Comparison of ENCODE assay signal across 15 cellular contexts in genomic region chr5:62309107-62309506, GRCh38. TPM values are rescaled to one million over a fixed set of nuclear protein-coding genes. Genes with fewer than 3 reads are reported as not detected.
DNase-seq lines count a peak whose midpoint lies in the region; ATAC-seq and TF ChIP-seq lines count a peak whose summit lies in the region.
"Had no signal": no experiment of that assay in that cellular context is flagged by ENCODE, and none has a peak within 500 bp of the region (broad histone marks: within the 10 kb centered on the region; RNA-seq: fewer than 3 reads in every experiment).

No MANE protein-coding gene starts in this region.

- WGBS in spleen, 5 donors, result 65 to 83% (median 76%) methylated on average over 4 of the region's 4 CpGs
- WGBS in testis, 2 donors, result 82 to 86% methylated on average over 4 of the region's 4 CpGs

- H3K36me3 Mint-ChIP-seq in CD4-positive, CD25-positive, alpha-beta regulatory T cell, result peaks cover 16% of the 10 kb centered on the region
- H3K36me3 Mint-ChIP-seq in T-cell (peaks cover 24% of the 10 kb centered on the region), glutamatergic neuron (ENCODE audit: unreplicated experiment) (no peaks in the 10 kb centered on the region)

- no peak overlapping the region for H2AFZ ChIP-seq in DND-41 (ENCODE audit: low read depth, low read length)
- H2AFZ ChIP-seq: neural progenitor cell, PC-9 had no signal

- H4K20me1 ChIP-seq in DND-41 (ENCODE audit: insufficient read depth, low read length), result peaks cover 62% of the 10 kb centered on the region

- H3K9me3 ChIP-seq in CD4-positive, CD25-positive, alpha-beta regulatory T cell (ENCODE audit: control insufficient read depth in 2 of 2, low read length in 2 of 2), result no peaks in the 10 kb centered on the region
- H3K9me3 ChIP-seq in DND-41 (ENCODE audit: insufficient read depth, low read length, severe bottlenecking) (no peaks in the 10 kb centered on the region), spleen (no peaks in the 10 kb centered on the region), testis (no peaks in the 10 kb centered on the region)
- H3K9me3 ChIP-seq: suprapubic skin had no signal

- CTCF ChIA-PET in T-cell (lab: Charles Lee), result interaction anchor here (0.6 to 2.8 kb wide), 10 partner anchors 17 to 84 kb away, joined by 3 to 11 read pairs (median 6); no protein-coding TSS in a partner anchor

- H3K9ac ChIP-seq in DND-41 (ENCODE audit: low read depth, low read length), result no peak overlapping the region
- H3K9ac ChIP-seq: neural progenitor cell had no signal

- TF ChIP-seq CTCF in DND-41 (IDR thresholded peaks at IDR 0.05; ENCODE audit: borderline replicate concordance, extremely low read depth, low read length, poor library complexity, severe bottlenecking), result no peak
- no peak for TF ChIP-seq CTCF in glutamatergic neuron (IDR thresholded peaks at IDR 0.05; ENCODE audit: partially characterized antibody, unreplicated experiment)
- no peak for TF ChIP-seq CTCF in spleen (IDR thresholded peaks at IDR 0.05 in 8 of 11, conservative IDR thresholded peaks at IDR 0.05 in 3 of 11)
- no peak for TF ChIP-seq CTCF in testis (IDR thresholded peaks at IDR 0.05)

- no peaks in the 10 kb centered on the region for H3K27me3 Mint-ChIP-seq in CD4-positive, CD25-positive, alpha-beta regulatory T cell
- H3K27me3 Mint-ChIP-seq in T-cell, result no peaks in the 10 kb centered on the region
- peaks cover 8% of the 10 kb centered on the region for H3K27me3 Mint-ChIP-seq in glutamatergic neuron (ENCODE audit: unreplicated experiment)
- H3K27me3 Mint-ChIP-seq: dendritic cell treated with granulocyte-macrophage colony-stimulating factor and Interleukin-4, amounts not matched to agents 40 ng/mL and 50 ng/mL, for 4 days; memory B cell had no signal

- peak overlapping the region; percentile 91 for H3K4me3 ChIP-seq in CD4-positive, CD25-positive, alpha-beta regulatory T cell (ENCODE audit: low read depth, low read length)
- H3K4me3 ChIP-seq in DND-41 (ENCODE audit: low read depth in 1 of 2, low read length in 2 of 2) (no peak overlapping the region), spleen (no peak overlapping the region), testis (no peak overlapping the region)
- H3K4me3 ChIP-seq: neural progenitor cell, PC-9, suprapubic skin had no signal

- peak overlapping the region in 1 of 3 donors; percentile 63 for H3K27ac Mint-ChIP-seq in CD4-positive, CD25-positive, alpha-beta regulatory T cell
- peak overlapping the region; percentile 1 to 80 for H3K27ac Mint-ChIP-seq in T-cell
- H3K27ac Mint-ChIP-seq in glutamatergic neuron (ENCODE audit: unreplicated experiment), result peak overlapping the region; percentile 45
- H3K27ac Mint-ChIP-seq: neural progenitor cell had no signal

- intact Hi-C loops in spleen (cut with DNase I; ENCODE audit: low total_unique reads), result loop anchor here (10.0 kb wide), 1 partner anchor 96 kb away; the partner anchor contains the start of gene DIMT1
- intact Hi-C loops in testis (cut with DNase I; ENCODE audit: low total_unique reads), result no loop called here

- peak overlapping the region; percentile 7; the same call in 1 of the 2 replicates for H3K4me2 ChIP-seq in DND-41 (ENCODE audit: insufficient read depth, low read length)
- H3K4me2 ChIP-seq: neural progenitor cell had no signal

- H3K4me1 ChIP-seq in CD4-positive, CD25-positive, alpha-beta regulatory T cell (ENCODE audit: control insufficient read depth, insufficient read depth, low read length, poor library complexity, severe bottlenecking), result peaks cover 70% of the 10 kb centered on the region
- H3K4me1 ChIP-seq in DND-41 (ENCODE audit: insufficient read depth, low read length), result peaks cover 40% of the 10 kb centered on the region
- H3K4me1 ChIP-seq in spleen, result peaks cover 15 to 83% (median 65%) of the 10 kb centered on the region in 6 donors
- peaks cover 5% of the 10 kb centered on the region for H3K4me1 ChIP-seq in testis

- H3K27ac ChIP-seq in CD4-positive, CD25-positive, alpha-beta regulatory T cell (ENCODE audit: insufficient read depth, low read length, poor library complexity, severe bottlenecking), result peak overlapping the region; percentile 17
- H3K27ac ChIP-seq in DND-41 (ENCODE audit: low read length) (no peak overlapping the region), spleen (no peak overlapping the region), testis (no peak overlapping the region)
- H3K27ac ChIP-seq: neural progenitor cell, PC-9, suprapubic skin had no signal

- peaks cover 52 to 80% (median 63%) of the 10 kb centered on the region in 4 donors for H3K4me1 Mint-ChIP-seq in CD4-positive, CD25-positive, alpha-beta regulatory T cell
- H3K4me1 Mint-ChIP-seq in T-cell, result peaks cover 71 to 76% (median 71%) of the 10 kb centered on the region in 3 donors
- peaks cover 43% of the 10 kb centered on the region for H3K4me1 Mint-ChIP-seq in glutamatergic neuron (ENCODE audit: low read depth, unreplicated experiment)

- peaks cover 0 to 2% (median 0%) of the 10 kb centered on the region in 7 donors for H3K9me3 Mint-ChIP-seq in CD4-positive, CD25-positive, alpha-beta regulatory T cell
- H3K9me3 Mint-ChIP-seq in T-cell, result no peaks in the 10 kb centered on the region
- peaks cover 9% of the 10 kb centered on the region for H3K9me3 Mint-ChIP-seq in glutamatergic neuron (ENCODE audit: unreplicated experiment)
- H3K9me3 Mint-ChIP-seq: dendritic cell treated with granulocyte-macrophage colony-stimulating factor and Interleukin-4, amounts not matched to agents 40 ng/mL and 50 ng/mL, for 4 days; memory B cell; neural progenitor cell had no signal

- in situ Hi-C loops in ACHN (cut with HindIII; ENCODE audit: low pct_ligation_motif_present, low pct_unique_long_range_greater_than_20kb, low sequenced_read_pairs), result no loop called here

- TF ChIP-seq POLR2A in spleen (IDR thresholded peaks at IDR 0.05), result no peak
- no peak for TF ChIP-seq POLR2A in testis (IDR thresholded peaks at IDR 0.05)

- ATAC-seq in CD4-positive, CD25-positive, alpha-beta regulatory T cell (ENCODE audit: low read depth in 2 of 2), result no peak
- ATAC-seq in DND-41 (ENCODE audit: insufficient read depth, low read depth) (no peak), T-cell (replicated peaks in 1 of 4) (no peak)

- H3K36me3 ChIP-seq in CD4-positive, CD25-positive, alpha-beta regulatory T cell (ENCODE audit: control insufficient read depth, insufficient read depth, low read length), result peaks cover 7% of the 10 kb centered on the region
- peaks cover 18% of the 10 kb centered on the region for H3K36me3 ChIP-seq in DND-41 (ENCODE audit: insufficient read depth, low read length)
- H3K36me3 ChIP-seq in spleen, result no peaks in the 10 kb centered on the region
- H3K36me3 ChIP-seq in testis (ENCODE audit: low read depth, missing control alignments), result no peaks in the 10 kb centered on the region
- H3K36me3 ChIP-seq: neural progenitor cell, suprapubic skin had no signal

- POLR2A ChIA-PET in T-cell (lab: Charles Lee), result interaction anchor here (0.6 to 1.0 kb wide), 3 partner anchors 9 to 43 kb away, joined by 3 to 5 read pairs (median 3); no protein-coding TSS in a partner anchor

- no peak for DNase-seq in CD4-positive, CD25-positive, alpha-beta regulatory T cell
- no peak for DNase-seq in DND-41
- no peak for DNase-seq in T-cell
- DNase-seq in glutamatergic neuron, result no peak
- no peak for DNase-seq in spleen
- no peak for DNase-seq in ACHN
- DNase-seq in testis, result no peak
- DNase-seq: C1 segment of cervical spinal cord, DMS79 treated with DMSO at 0.1 percent for 48 hours, NCI-H446, PC-9 had no signal

- H3K27me3 ChIP-seq in CD4-positive, CD25-positive, alpha-beta regulatory T cell (ENCODE audit: control insufficient read depth, insufficient read depth, low read length), result no peaks in the 10 kb centered on the region
- no peaks in the 10 kb centered on the region for H3K27me3 ChIP-seq in DND-41 (ENCODE audit: insufficient read depth, low read length, poor library complexity)
- no peaks in the 10 kb centered on the region for H3K27me3 ChIP-seq in spleen (replicated peaks in 1 of 7)
- H3K27me3 ChIP-seq in testis, result no peaks in the 10 kb centered on the region
- H3K27me3 ChIP-seq: neural progenitor cell, suprapubic skin had no signal

- H3K79me2 ChIP-seq in DND-41 (ENCODE audit: insufficient read depth, low read length), result peaks cover 83% of the 10 kb centered on the region

- peak overlapping the region; percentile 4 to 80 (median 52) for H3K4me3 Mint-ChIP-seq in CD4-positive, CD25-positive, alpha-beta regulatory T cell
- peak overlapping the region in 2 of 3 donors; percentile 13 to 45 for H3K4me3 Mint-ChIP-seq in T-cell
- H3K4me3 Mint-ChIP-seq in glutamatergic neuron (ENCODE audit: unreplicated experiment), result peak overlapping the region; percentile 31
- H3K4me3 Mint-ChIP-seq: dendritic cell treated with granulocyte-macrophage colony-stimulating factor and Interleukin-4, amounts not matched to agents 40 ng/mL and 50 ng/mL, for 4 days; memory B cell; neural progenitor cell had no signal

RNA-seq across cellular contexts. Expression of gene KIF2A, which starts 3.1 kb away (rescaled TPM):
- total RNA-seq in CD4-positive, CD25-positive, alpha-beta regulatory T cell, result 114 TPM
- polyA plus RNA-seq in CD4-positive, CD25-positive, alpha-beta regulatory T cell, result 100 to 1,000 TPM; 135 to 191 (median 174) TPM
- total RNA-seq in T-cell (100 to 1,000 TPM in 4 of 5 donors, 10 to 100 TPM in 1; 99.8 to 122 (median 107) TPM), glutamatergic neuron (ENCODE audit: unreplicated experiment) (91.7 TPM), spleen (10 to 100 TPM; 40.9 to 66.7 (median 48.0) TPM), testis (10 to 100 TPM; 80.0 to 86.5 TPM)
- polyA plus RNA-seq in spleen (1 to 10 TPM; 4.3 to 7.0 (median 4.5) TPM), testis (ENCODE audit: insufficient read depth, low read depth, low replicate concordance) (91.5 TPM)
